21 cellular contexts compared by ENCODE assay signal in the genomic region with DNA sequence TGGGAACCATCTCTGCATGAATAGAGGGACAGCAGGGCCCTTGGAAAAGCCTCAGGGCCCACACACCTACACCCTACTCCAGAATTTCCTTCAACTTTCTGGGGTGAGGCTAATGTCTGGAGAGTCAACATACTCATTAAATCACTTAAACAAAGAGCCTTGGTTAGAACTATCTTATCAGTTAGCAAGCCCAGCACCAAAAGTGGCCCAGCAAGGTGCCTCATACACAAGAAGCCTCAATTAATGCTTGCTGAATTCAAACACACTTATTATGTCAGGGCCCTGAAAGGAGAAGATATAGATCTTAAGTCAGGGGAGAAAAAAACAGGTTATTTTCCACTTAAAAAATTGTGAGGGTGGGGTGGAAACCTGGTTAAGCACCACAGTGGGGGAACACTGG.
"Had no signal": no experiment of that assay in that cellular context is flagged by ENCODE, and none has a peak within 500 bp of the region (broad histone marks: within the 10 kb centered on the region; RNA-seq: fewer than 3 reads in every experiment).

No MANE protein-coding gene starts in this region.

- H3K4me1 ChIP-seq: foreskin keratinocyte, sigmoid colon, tibial artery, uterus had no signal

- H3K9me3 Mint-ChIP-seq: activated naive CD4-positive, alpha-beta T cell treated with anti-CD3 and anti-CD28 coated beads, Interleukin-2, amount 50 U/mL, for 72 hours; effector memory CD8-positive, alpha-beta T cell; mesothelial cell of epicardium; natural killer cell treated with Interleukin-12 subunit alpha and Interleukin-12 subunit beta and Interleukin-15 and Interleukin-18, amount 100 ng/mL, for 72 hours had no signal

- H3K9me3 ChIP-seq: lower lobe of right lung, sigmoid colon, tibial artery, uterus had no signal

- DNase-seq: activated CD4-positive, alpha-beta T cell treated with anti-CD3 and anti-CD28 coated beads, Interleukin-2, amount 50 U/mL, for 1 hour; activated CD8-positive, alpha-beta memory T cell treated with anti-CD3 and anti-CD28 coated beads for 24 hours; activated CD8-positive, alpha-beta memory T cell treated with anti-CD3 and anti-CD28 coated beads, Interleukin-2, amount 50 U/mL, for 48 hours; activated gamma-delta T cell; activated T-cell treated with anti-CD3 and anti-CD28 coated beads, Interleukin-2, amount 50 U/mL, for 48 hours; amniotic stem cell; dermis blood vessel endothelial cell; effector memory CD8-positive, alpha-beta T cell; foreskin keratinocyte; hippocampal formation; left cardiac atrium; lower lobe of right lung; sigmoid colon; stimulated activated naive CD4-positive, alpha-beta T cell treated with Interleukin-2 at 50 U/mL for 16 hours; tibial artery; uterus had no signal

- H3K36me3 ChIP-seq: uterus had no signal

- ATAC-seq: activated CD4-positive, CD25-positive, alpha-beta regulatory T cell treated with anti-CD3 and anti-CD28 coated beads, Interleukin-2, amount 50 U/mL, for 24 hours; activated naive CD4-positive, alpha-beta T cell treated with anti-CD3 and anti-CD28 coated beads, Interleukin-2, amount 50 U/mL, for 72 hours; effector memory CD8-positive, alpha-beta T cell; foreskin keratinocyte; left cardiac atrium; lower lobe of right lung; natural killer cell treated with Interleukin-12 subunit alpha and Interleukin-12 subunit beta and Interleukin-15 and Interleukin-18, amount 100 ng/mL, for 72 hours had no signal

- H3K4me1 Mint-ChIP-seq: mesothelial cell of epicardium had no signal

- H3K36me3 Mint-ChIP-seq: activated naive CD4-positive, alpha-beta T cell treated with anti-CD3 and anti-CD28 coated beads, Interleukin-2, amount 50 U/mL, for 72 hours; natural killer cell treated with Interleukin-12 subunit alpha and Interleukin-12 subunit beta and Interleukin-15 and Interleukin-18, amount 100 ng/mL, for 72 hours had no signal

- H3K27ac Mint-ChIP-seq: mesothelial cell of epicardium; natural killer cell treated with Interleukin-12 subunit alpha and Interleukin-12 subunit beta and Interleukin-15 and Interleukin-18, amount 100 ng/mL, for 72 hours had no signal

- H3K27me3 ChIP-seq: sigmoid colon, tibial artery, uterus had no signal

- H3K4me3 ChIP-seq: lower lobe of right lung, sigmoid colon, tibial artery, uterus had no signal

- H3K27ac ChIP-seq: epithelial cell of prostate, foreskin keratinocyte, lower lobe of right lung, sigmoid colon, tibial artery, uterus had no signal

- H3K4me3 Mint-ChIP-seq: effector memory CD8-positive, alpha-beta T cell; mesothelial cell of epicardium; natural killer cell treated with Interleukin-12 subunit alpha and Interleukin-12 subunit beta and Interleukin-15 and Interleukin-18, amount 100 ng/mL, for 72 hours had no signal
